ENCODE assay signal across 29 cellular contexts in genomic region chr1:53342735-53343470, GRCh38. TPM values are rescaled to one million over a fixed set of nuclear protein-coding genes. Genes with fewer than 3 reads are reported as not detected.
DNase-seq lines count a peak whose midpoint lies in the region; ATAC-seq and TF ChIP-seq lines count a peak whose summit lies in the region.
"Had no signal": no experiment of that assay in that cellular context is flagged by ENCODE, and none has a peak within 500 bp of the region (broad histone marks: within the 10 kb centered on the region; RNA-seq: fewer than 3 reads in every experiment).

No MANE protein-coding gene starts in this region.

- ATAC-seq in central memory CD8-positive, alpha-beta T cell (replicated peaks; ENCODE audit: extremely low read depth, poor library complexity, severe bottlenecking) = no peak
- ATAC-seq in HG02571 (IDR thresholded peaks at IDR 0.05; ENCODE audit: unreplicated experiment) = no peak
- ATAC-seq in GM18511 (IDR thresholded peaks at IDR 0.05; ENCODE audit: unreplicated experiment) = no peak
- ATAC-seq: PC-3; Right ventricle myocardium inferior; stimulated activated naive CD8-positive, alpha-beta T cell treated with anti-CD3 and anti-CD28 coated beads, Interleukin-15, amount 100 ng/mL, for 72 hours had no signal

- TF ChIP-seq CTCF in mesothelial cell of epicardium (IDR thresholded peaks at IDR 0.05; ENCODE audit: unreplicated experiment) (no peak), vagina (IDR thresholded peaks at IDR 0.05) (no peak)

- no peaks in the 10 kb centered on the region for H3K36me3 Mint-ChIP-seq in central memory CD8-positive, alpha-beta T cell (ENCODE audit: insufficient read depth)
- H3K36me3 Mint-ChIP-seq in mesothelial cell of epicardium = no peaks in the 10 kb centered on the region
- H3K36me3 Mint-ChIP-seq: WTC11 had no signal

- no peak overlapping the region for H3K4me3 Mint-ChIP-seq in central memory CD8-positive, alpha-beta T cell
- no peak overlapping the region for H3K4me3 Mint-ChIP-seq in mesothelial cell of epicardium
- H3K4me3 Mint-ChIP-seq: CD4-positive, alpha-beta T cell; GM23338; HFFc6; neural crest cell; stimulated activated naive CD8-positive, alpha-beta T cell treated with anti-CD3 and anti-CD28 coated beads, Interleukin-15, amount 100 ng/mL, for 72 hours; WTC11 had no signal

- intact Hi-C loops in vagina (cut with DNase I) = no loop called here

- H3K4me1 Mint-ChIP-seq in central memory CD8-positive, alpha-beta T cell = no peaks in the 10 kb centered on the region
- H3K4me1 Mint-ChIP-seq in mesothelial cell of epicardium = peaks cover 16% of the 10 kb centered on the region
- H3K4me1 Mint-ChIP-seq: neural crest cell, WTC11 had no signal

- no peak overlapping the region for H3K27ac Mint-ChIP-seq in central memory CD8-positive, alpha-beta T cell (ENCODE audit: low read depth)
- no peak overlapping the region for H3K27ac Mint-ChIP-seq in mesothelial cell of epicardium
- H3K27ac Mint-ChIP-seq: CD4-positive, alpha-beta T cell; GM23338; HFFc6; WTC11 had no signal

- H3K27ac ChIP-seq in vagina = no peak overlapping the region
- H3K27ac ChIP-seq: dorsolateral prefrontal cortex, parathyroid adenoma, right atrium auricular region had no signal

- no peak for TF ChIP-seq POLR2A in vagina (IDR thresholded peaks at IDR 0.05)

- no peaks in the 10 kb centered on the region for H3K9me3 Mint-ChIP-seq in central memory CD8-positive, alpha-beta T cell
- H3K9me3 Mint-ChIP-seq in mesothelial cell of epicardium = peaks cover 4% of the 10 kb centered on the region
- H3K9me3 Mint-ChIP-seq: CD4-positive, alpha-beta T cell; HFFc6; neural crest cell had no signal

- H3K27me3 ChIP-seq in vagina = no peaks in the 10 kb centered on the region
- H3K27me3 ChIP-seq: dorsolateral prefrontal cortex, right atrium auricular region had no signal

- H3K27me3 Mint-ChIP-seq in central memory CD8-positive, alpha-beta T cell = no peaks in the 10 kb centered on the region
- peaks cover 5% of the 10 kb centered on the region for H3K27me3 Mint-ChIP-seq in mesothelial cell of epicardium (ENCODE audit: low read depth)
- H3K27me3 Mint-ChIP-seq: CD4-positive, alpha-beta T cell had no signal

- no peaks in the 10 kb centered on the region for H3K36me3 ChIP-seq in vagina
- H3K36me3 ChIP-seq: right atrium auricular region had no signal

- no peaks in the 10 kb centered on the region for H3K9me3 ChIP-seq in vagina
- H3K9me3 ChIP-seq: right atrium auricular region, SK-N-SH had no signal

- H3K4me1 ChIP-seq in vagina = no peaks in the 10 kb centered on the region
- H3K4me1 ChIP-seq: parathyroid adenoma, right atrium auricular region had no signal

- peak; percentile 39 for DNase-seq in activated effector memory CD4-positive, alpha-beta T cell treated with anti-CD3 and anti-CD28 coated beads, Interleukin-2, amount 50 U/mL, for 16 hours
- no peak for DNase-seq in activated effector memory CD4-positive, alpha-beta T cell treated with Interleukin-2 at 50 U/mL for 16 hours
- DNase-seq in central memory CD8-positive, alpha-beta T cell (ENCODE audit: low spot score in 2 of 2) = peak; percentile 4 to 8
- DNase-seq in mesothelial cell of epicardium (ENCODE audit: low spot score in 2 of 2, unreplicated experiment in 2 of 2) = peak; percentile 6 to 25
- peak; percentile 77 to 81 for DNase-seq in vagina (ENCODE audit: extremely low spot score in 2 of 2)
- no peak for DNase-seq in cerebellar nuclear complex (lab: John Stamatoyannopoulos, UW)
- DNase-seq: activated naive CD4-positive, alpha-beta T cell; activated T-cell treated with anti-CD3 and anti-CD28 coated beads for 4 hours; central memory CD4-positive, alpha-beta T cell; DND-41; GF-D8; KG1; NCI-H1105; NCI-H187 treated with DMSO at 0.1 percent for 48 hours; NCI-H524 treated with DMSO at 0.1 percent for 48 hours; PC-3; SK-N-SH had no signal

- no peak overlapping the region for H3K4me3 ChIP-seq in vagina
- H3K4me3 ChIP-seq: dorsolateral prefrontal cortex, GM23338, right atrium auricular region had no signal

RNA-seq across cellular contexts. Expression of gene LRP8, which starts 15.0 kb away (rescaled TPM):
- 18.2 to 19.9 TPM (median 19.2 TPM) in 3 replicates for total RNA-seq in mesothelial cell of epicardium
- total RNA-seq in vagina = 21.1 TPM

Comparison
In these comparisons a context has a peak if more than half of its experiments do, and no peak if none do; other contexts are left out.
1. DNase-seq: peak in activated effector memory CD4-positive, alpha-beta T cell treated with anti-CD3 and anti-CD28 coated beads, Interleukin-2, amount 50 U/mL, for 16 hours (single experiment), central memory CD8-positive, alpha-beta T cell (2 of 2), mesothelial cell of epicardium (2 of 2) and vagina (2 of 2); none in activated effector memory CD4-positive, alpha-beta T cell treated with Interleukin-2 at 50 U/mL for 16 hours (single experiment) and cerebellar nuclear complex (0 of 2).